Comparison of ENCODE assay signal across 8 cellular contexts in genomic region chr18:55477537-55478300, GRCh38.
A peak's percentile ranks its signal among the peaks of the same experiment; 100 is the strongest.
DNase-seq lines count a peak whose midpoint lies in the region; ATAC-seq and TF ChIP-seq lines count a peak whose summit lies in the region.

No MANE protein-coding gene starts in this region.

- H3K9me3 Mint-ChIP-seq in progenitor cell of endocrine pancreas (ENCODE audit: low read depth) = peaks cover 8% of the 10 kb centered on the region

- peaks cover 8% of the 10 kb centered on the region for H3K4me1 Mint-ChIP-seq in progenitor cell of endocrine pancreas (ENCODE audit: low read depth)

- H3K4me1 ChIP-seq in gastroesophageal sphincter = peaks cover 0 to 31% (median 0%) of the 10 kb centered on the region in 3 donors
- H3K4me1 ChIP-seq in rectal smooth muscle tissue (ENCODE audit: control insufficient read depth, insufficient read depth, low read length) = peaks cover 6% of the 10 kb centered on the region

- no peak for TF ChIP-seq POLR2A in gastroesophageal sphincter (IDR thresholded peaks at IDR 0.05)

- in situ Hi-C loops in KBM-7 (cut with MboI; ENCODE audit: low pct_unique_long_range_greater_than_20kb, low sequenced_read_pairs) = no loop called here

- peak overlapping the region; percentile 55 to 90 for H3K4me3 ChIP-seq in gastroesophageal sphincter
- H3K4me3 ChIP-seq in rectal smooth muscle tissue (ENCODE audit: low read length) = peak overlapping the region; percentile 68

- H3K4me3 Mint-ChIP-seq in progenitor cell of endocrine pancreas (ENCODE audit: low read depth) = no peak overlapping the region

- H3K36me3 ChIP-seq in gastroesophageal sphincter = no peaks in the 10 kb centered on the region
- H3K36me3 ChIP-seq in rectal smooth muscle tissue (ENCODE audit: control insufficient read depth, insufficient read depth, low read length) = no peaks in the 10 kb centered on the region

- no peak for TF ChIP-seq EP300 in gastroesophageal sphincter (IDR thresholded peaks at IDR 0.05)

- no peak overlapping the region for H3K27ac Mint-ChIP-seq in progenitor cell of endocrine pancreas

- H3K36me3 Mint-ChIP-seq in progenitor cell of endocrine pancreas (ENCODE audit: insufficient read depth) = peaks cover 6% of the 10 kb centered on the region

- no peaks in the 10 kb centered on the region for H3K27me3 Mint-ChIP-seq in progenitor cell of endocrine pancreas

- H3K9me3 ChIP-seq in gastroesophageal sphincter = no peaks in the 10 kb centered on the region

- ATAC-seq in GM21529 (IDR thresholded peaks at IDR 0.05; ENCODE audit: unreplicated experiment) = peak; percentile 88
- peak; percentile 73 for ATAC-seq in gastroesophageal sphincter

- WGBS in gastroesophageal sphincter (ENCODE audit: low coverage in 1 of 2), 2 donors = 2 to 7% methylated on average over 7 to 9 of the region's 9 CpGs

- peak; percentile 43 for DNase-seq in KBM-7
- DNase-seq in activated T-cell treated with anti-CD3 and anti-CD28 coated beads, Interleukin-2, amount 50 U/mL, for 1 hour = peak; percentile 19
- DNase-seq in progenitor cell of endocrine pancreas (ENCODE audit: low spot score, unreplicated experiment) = no peak
- no peak for DNase-seq in T1000 (lab: John Stamatoyannopoulos, UW)

- H3K27me3 ChIP-seq in gastroesophageal sphincter (no peaks in the 10 kb centered on the region), rectal smooth muscle tissue (ENCODE audit: control insufficient read depth, insufficient read depth, low read length) (no peaks in the 10 kb centered on the region)

- peak; percentile 21; the same call in 1 of the 3 replicates for TF ChIP-seq CTCF in GM12872 (IDR thresholded peaks at IDR 0.05; ENCODE audit: insufficient read depth, low read depth, low read length)
- peak in 3 of 4 experiments; percentile 43 to 54 (median 47) for TF ChIP-seq CTCF in gastroesophageal sphincter (IDR thresholded peaks at IDR 0.05)
- no peak for TF ChIP-seq CTCF in progenitor cell of endocrine pancreas (IDR thresholded peaks at IDR 0.05; ENCODE audit: unreplicated experiment)

- H3K27ac ChIP-seq in gastroesophageal sphincter = peak overlapping the region; percentile 75 to 88 (median 82)
- H3K27ac ChIP-seq in rectal smooth muscle tissue (ENCODE audit: low read depth, low read length) = peak overlapping the region; percentile 81

- H3K9ac ChIP-seq in rectal smooth muscle tissue (ENCODE audit: low read length) = no peak overlapping the region

Comparison
In these comparisons a context has a peak if more than half of its experiments do, and no peak if none do; other contexts are left out.
1. DNase-seq: peak in KBM-7 (single experiment) and activated T-cell treated with anti-CD3 and anti-CD28 coated beads, Interleukin-2, amount 50 U/mL, for 1 hour (single experiment); none in progenitor cell of endocrine pancreas (single experiment) and T1000 (single experiment).